Comparison of ENCODE assay signal across 14 cellular contexts in the genomic region with DNA sequence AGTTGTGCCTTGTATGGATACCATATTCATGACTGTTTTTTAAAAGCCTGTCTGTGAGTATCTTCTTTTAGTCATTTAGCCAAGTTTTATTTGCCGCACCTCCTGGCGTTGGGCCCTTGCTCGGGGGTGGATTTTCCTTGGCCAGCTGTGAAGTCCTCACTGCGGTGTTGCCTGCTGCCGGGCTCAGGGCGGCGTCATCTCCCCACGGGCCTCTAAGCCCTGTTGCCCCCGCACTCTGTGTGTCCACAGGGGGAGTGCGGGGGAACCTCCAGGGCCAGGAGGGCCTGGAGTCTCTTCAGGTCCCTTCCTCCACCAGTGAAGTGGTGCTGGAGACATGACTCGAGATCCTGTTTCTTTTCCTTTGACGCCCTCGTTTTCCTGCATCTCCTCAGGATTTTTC.
DNase-seq lines count a peak whose midpoint lies in the region; ATAC-seq, FAIRE-seq and TF ChIP-seq lines count a peak whose summit lies in the region.
"Had no signal": no experiment of that assay in that cellular context is flagged by ENCODE, and none has a peak within 500 bp of the region (broad histone marks: within the 10 kb centered on the region; RNA-seq: fewer than 3 reads in every experiment).

No MANE protein-coding gene starts in this region.

- ATAC-seq in Right ventricle myocardium inferior: peak; percentile 66
- no peak for ATAC-seq in GM18498 (IDR thresholded peaks at IDR 0.05; ENCODE audit: unreplicated experiment)
- no peak for ATAC-seq in GM18519 (IDR thresholded peaks at IDR 0.05; ENCODE audit: low FRiP score, unreplicated experiment)
- ATAC-seq in GM18520 (IDR thresholded peaks at IDR 0.05; ENCODE audit: unreplicated experiment): no peak

- H3K4me3 ChIP-seq in right atrium auricular region (no peak overlapping the region), vagina (no peak overlapping the region)
- H3K4me3 ChIP-seq: hepatocyte, SK-N-MC had no signal

- H3K9me3 ChIP-seq in right atrium auricular region: no peaks in the 10 kb centered on the region
- H3K9me3 ChIP-seq in vagina: no peaks in the 10 kb centered on the region

- intact Hi-C loops in Right ventricle myocardium inferior (cut with DNase I): no loop called here
- intact Hi-C loops in vagina (cut with DNase I): no loop called here

- no peaks in the 10 kb centered on the region for H3K27me3 ChIP-seq in right atrium auricular region
- no peaks in the 10 kb centered on the region for H3K27me3 ChIP-seq in vagina
- H3K27me3 ChIP-seq: hepatocyte had no signal

- TF ChIP-seq POLR2A in vagina (IDR thresholded peaks at IDR 0.05): no peak

- H3K36me3 ChIP-seq in right atrium auricular region (peaks cover 52% of the 10 kb centered on the region), vagina (peaks cover 0 to 38% of the 10 kb centered on the region in 2 donors)

- FAIRE-seq in endometrium (lab: Jason Lieb, UNC): peak; percentile 41

- DNase-seq in Right ventricle myocardium inferior (ENCODE audit: missing footprints) (peak; percentile 49), right atrium auricular region (ENCODE audit: low spot score) (no peak), mucosa of gallbladder (ENCODE audit: low spot score) (peak; percentile 24), vagina (ENCODE audit: extremely low spot score in 2 of 2) (no peak)
- DNase-seq: activated CD4-positive, alpha-beta T cell treated with anti-CD3 and anti-CD28 coated beads for 48 hours; activated effector memory CD4-positive, alpha-beta T cell treated with anti-CD3 and anti-CD28 coated beads, Interleukin-2, amount 50 U/mL, for 16 hours; NCI-H524 treated with DMSO at 0.1 percent for 48 hours; stimulated activated CD4-positive, alpha-beta T cell treated with anti-CD3 and anti-CD28 coated beads, Interleukin-15, amount 100 ng/mL, for 24 hours had no signal

- H3K27ac ChIP-seq in right atrium auricular region (no peak overlapping the region), vagina (peak overlapping the region; percentile 61)
- H3K27ac ChIP-seq: SK-N-MC had no signal

- H3K4me1 ChIP-seq in right atrium auricular region (peaks cover 0 to 8% of the 10 kb centered on the region in 2 donors), vagina (peaks cover 16% of the 10 kb centered on the region)

- TF ChIP-seq CTCF in right atrium auricular region (IDR thresholded peaks at IDR 0.05) (no peak), vagina (IDR thresholded peaks at IDR 0.05) (no peak)

Comparison
In these comparisons a context has a peak if more than half of its experiments do, and no peak if none do; other contexts are left out.
1. DNase-seq: peak in Right ventricle myocardium inferior (single experiment) and mucosa of gallbladder (single experiment); none in right atrium auricular region (single experiment) and vagina (0 of 2).